10 cellular contexts compared by ENCODE assay signal in genomic region chr11:44628730-44629361, GRCh38.
A peak's percentile ranks its signal among the peaks of the same experiment; 100 is the strongest.
DNase-seq lines count a peak whose midpoint lies in the region; ATAC-seq and TF ChIP-seq lines count a peak whose summit lies in the region.
"Had no signal": no experiment of that assay in that cellular context is flagged by ENCODE, and none has a peak within 500 bp of the region (broad histone marks: within the 10 kb centered on the region; RNA-seq: fewer than 3 reads in every experiment).

No MANE protein-coding gene starts in this region.

- peak overlapping the region; percentile 40 to 82 (median 79) for H3K27ac Mint-ChIP-seq in brain
- no peak overlapping the region for H3K27ac Mint-ChIP-seq in osteocyte (ENCODE audit: unreplicated experiment)

- no peak overlapping the region for H3K4me3 ChIP-seq in foreskin fibroblast (ENCODE audit: low read depth in 1 of 2, low read length in 2 of 2)

- H3K9me3 Mint-ChIP-seq in brain (peaks cover 0 to 8% (median 5%) of the 10 kb centered on the region in 5 experiments), osteocyte (ENCODE audit: unreplicated experiment) (no peaks in the 10 kb centered on the region)

- H3K36me3 Mint-ChIP-seq in brain (no peaks in the 10 kb centered on the region), osteocyte (ENCODE audit: unreplicated experiment) (no peaks in the 10 kb centered on the region)

- H3K4me3 Mint-ChIP-seq in brain = peak overlapping the region in 1 of 5 experiments; percentile 6
- H3K4me3 Mint-ChIP-seq in osteocyte (ENCODE audit: unreplicated experiment) = no peak overlapping the region

- peak; percentile 8 for DNase-seq in D341Med (ENCODE audit: low spot score)
- DNase-seq in osteocyte (ENCODE audit: extremely low spot score, unreplicated experiment) = peak; percentile 65
- DNase-seq in stimulated activated CD4-positive, alpha-beta T cell treated with anti-CD3 and anti-CD28 coated beads, Interleukin-12 subunit alpha, Interleukin-12 subunit beta, amount 100 ng/mL, for 4 hours = no peak
- DNase-seq in foreskin fibroblast = no peak
- DNase-seq: activated gamma-delta T cell, dermis blood vessel endothelial cell, NCI-H526 had no signal

- ATAC-seq in GM18907 (IDR thresholded peaks at IDR 0.05; ENCODE audit: unreplicated experiment) (peak; percentile 20), GM19397 (IDR thresholded peaks at IDR 0.05; ENCODE audit: unreplicated experiment) (no peak)

- H3K4me1 Mint-ChIP-seq in brain = peaks cover 64% of the 10 kb centered on the region
- H3K4me1 Mint-ChIP-seq in osteocyte (ENCODE audit: unreplicated experiment) = peaks cover 24% of the 10 kb centered on the region

- TF ChIP-seq CTCF in brain (conservative IDR thresholded peaks at IDR 0.05) = no peak
- no peak for TF ChIP-seq CTCF in osteocyte (IDR thresholded peaks at IDR 0.05)
- TF ChIP-seq CTCF in foreskin fibroblast (IDR thresholded peaks at IDR 0.05; ENCODE audit: low read depth, low read length) = no peak

- H3K27me3 Mint-ChIP-seq in brain (peaks cover 3% of the 10 kb centered on the region), osteocyte (ENCODE audit: unreplicated experiment) (peaks cover 2% of the 10 kb centered on the region)

Comparison
In these comparisons a context has a peak if more than half of its experiments do, and no peak if none do; other contexts are left out.
1. DNase-seq: peak in D341Med (single experiment) and osteocyte (single experiment); none in stimulated activated CD4-positive, alpha-beta T cell treated with anti-CD3 and anti-CD28 coated beads, Interleukin-12 subunit alpha, Interleukin-12 subunit beta, amount 100 ng/mL, for 4 hours (single experiment) and foreskin fibroblast (0 of 2).